In genomic region chr10:102917314-102917961, GRCh38 we compare ENCODE assay signal across 2 cellular contexts.
TF ChIP-seq lines count a peak whose summit lies in the region.

No MANE protein-coding gene starts in this region.

TF ChIP-seq in HEK293, 187 proteins besides CTCF, POLR2A, EP300 and RAD21 (continues in another document):
- TF ChIP-seq ZNF639 (tag by site-specific recombination; IDR thresholded peaks at IDR 0.05) (peak; percentile 82), ZSCAN30 (tag by site-specific recombination; IDR thresholded peaks at IDR 0.05) (peak; percentile 96; the same call in 1 of the 2 replicates), ZBTB44 (tag by site-specific recombination; IDR thresholded peaks at IDR 0.05) (no peak), ZNF223 (tag by site-specific recombination; IDR thresholded peaks at IDR 0.05) (peak; percentile 71), ZBTB21 (tag by site-specific recombination; IDR thresholded peaks at IDR 0.05) (no peak), ZNF24 (tag by site-specific recombination; IDR thresholded peaks at IDR 0.05) (0 out of 2 replicates have a peak, but pooled peaks have one; percentile 48), HOXD13 (CRISPR knock-in tag; IDR thresholded peaks at IDR 0.05; ENCODE audit: borderline replicate concordance) (no peak), SCRT2 (tag by site-specific recombination; IDR thresholded peaks at IDR 0.05) (0 out of 2 replicates have a peak, but pooled peaks have one; percentile 30), KLF16 (tag by site-specific recombination; IDR thresholded peaks at IDR 0.05) (0 out of 2 replicates have a peak, but pooled peaks have one; percentile 17), KLF10 (tag by site-specific recombination; IDR thresholded peaks at IDR 0.05) (no peak), YY2 (tag by site-specific recombination; IDR thresholded peaks at IDR 0.05) (no peak), ZNF473 (tag by site-specific recombination; IDR thresholded peaks at IDR 0.05) (no peak), TCF7L2 (IDR thresholded peaks at IDR 0.05; ENCODE audit: borderline replicate concordance, low read depth, low read length) (no peak), KLF7 (tag by site-specific recombination; IDR thresholded peaks at IDR 0.05; ENCODE audit: borderline replicate concordance) (no peak), BCL11A (tag by site-specific recombination; IDR thresholded peaks at IDR 0.05; ENCODE audit: low read depth) (peak; percentile 80; the same call in 1 of the 2 replicates), ZNF544 (tag by site-specific recombination; IDR thresholded peaks at IDR 0.05) (no peak)
- TF ChIP-seq, protein P1, sequence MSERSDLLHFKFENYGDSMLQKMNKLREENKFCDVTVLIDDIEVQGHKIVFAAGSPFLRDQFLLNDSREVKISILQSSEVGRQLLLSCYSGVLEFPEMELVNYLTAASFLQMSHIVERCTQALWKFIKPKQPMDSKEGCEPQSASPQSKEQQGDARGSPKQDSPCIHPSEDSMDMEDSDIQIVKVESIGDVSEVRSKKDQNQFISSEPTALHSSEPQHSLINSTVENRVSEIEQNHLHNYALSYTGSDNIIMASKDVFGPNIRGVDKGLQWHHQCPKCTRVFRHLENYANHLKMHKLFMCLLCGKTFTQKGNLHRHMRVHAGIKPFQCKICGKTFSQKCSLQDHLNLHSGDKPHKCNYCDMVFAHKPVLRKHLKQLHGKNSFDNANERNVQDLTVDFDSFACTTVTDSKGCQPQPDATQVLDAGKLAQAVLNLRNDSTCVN (tag by site-specific recombination; optimal IDR thresholded peaks at IDR 0.05) = peak; percentile 77
- TF ChIP-seq, protein P2, sequence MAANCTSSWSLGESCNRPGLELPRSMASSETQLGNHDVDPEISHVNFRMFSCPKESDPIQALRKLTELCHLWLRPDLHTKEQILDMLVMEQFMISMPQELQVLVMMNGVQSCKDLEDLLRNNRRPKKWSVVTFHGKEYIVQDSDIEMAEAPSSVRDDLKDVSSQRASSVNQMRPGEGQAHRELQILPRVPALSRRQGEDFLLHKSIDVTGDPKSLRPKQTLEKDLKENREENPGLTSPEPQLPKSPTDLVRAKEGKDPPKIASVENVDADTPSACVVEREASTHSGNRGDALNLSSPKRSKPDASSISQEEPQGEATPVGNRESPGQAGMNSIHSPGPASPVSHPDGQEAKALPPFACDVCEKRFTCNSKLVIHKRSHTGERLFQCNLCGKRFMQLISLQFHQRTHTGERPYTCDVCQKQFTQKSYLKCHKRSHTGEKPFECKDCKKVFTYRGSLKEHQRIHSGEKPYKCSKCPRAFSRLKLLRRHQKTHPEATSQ (tag by site-specific recombination; IDR thresholded peaks at IDR 0.05) = 0 out of 2 replicates have a peak, but pooled peaks have one; percentile 50
- TF ChIP-seq, protein P3, sequence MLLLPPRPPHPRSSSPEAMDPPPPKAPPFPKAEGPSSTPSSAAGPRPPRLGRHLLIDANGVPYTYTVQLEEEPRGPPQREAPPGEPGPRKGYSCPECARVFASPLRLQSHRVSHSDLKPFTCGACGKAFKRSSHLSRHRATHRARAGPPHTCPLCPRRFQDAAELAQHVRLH (tag by site-specific recombination; IDR thresholded peaks at IDR 0.05) = 0 out of 2 replicates have a peak, but pooled peaks have one; percentile 27
- TF ChIP-seq, protein P4, sequence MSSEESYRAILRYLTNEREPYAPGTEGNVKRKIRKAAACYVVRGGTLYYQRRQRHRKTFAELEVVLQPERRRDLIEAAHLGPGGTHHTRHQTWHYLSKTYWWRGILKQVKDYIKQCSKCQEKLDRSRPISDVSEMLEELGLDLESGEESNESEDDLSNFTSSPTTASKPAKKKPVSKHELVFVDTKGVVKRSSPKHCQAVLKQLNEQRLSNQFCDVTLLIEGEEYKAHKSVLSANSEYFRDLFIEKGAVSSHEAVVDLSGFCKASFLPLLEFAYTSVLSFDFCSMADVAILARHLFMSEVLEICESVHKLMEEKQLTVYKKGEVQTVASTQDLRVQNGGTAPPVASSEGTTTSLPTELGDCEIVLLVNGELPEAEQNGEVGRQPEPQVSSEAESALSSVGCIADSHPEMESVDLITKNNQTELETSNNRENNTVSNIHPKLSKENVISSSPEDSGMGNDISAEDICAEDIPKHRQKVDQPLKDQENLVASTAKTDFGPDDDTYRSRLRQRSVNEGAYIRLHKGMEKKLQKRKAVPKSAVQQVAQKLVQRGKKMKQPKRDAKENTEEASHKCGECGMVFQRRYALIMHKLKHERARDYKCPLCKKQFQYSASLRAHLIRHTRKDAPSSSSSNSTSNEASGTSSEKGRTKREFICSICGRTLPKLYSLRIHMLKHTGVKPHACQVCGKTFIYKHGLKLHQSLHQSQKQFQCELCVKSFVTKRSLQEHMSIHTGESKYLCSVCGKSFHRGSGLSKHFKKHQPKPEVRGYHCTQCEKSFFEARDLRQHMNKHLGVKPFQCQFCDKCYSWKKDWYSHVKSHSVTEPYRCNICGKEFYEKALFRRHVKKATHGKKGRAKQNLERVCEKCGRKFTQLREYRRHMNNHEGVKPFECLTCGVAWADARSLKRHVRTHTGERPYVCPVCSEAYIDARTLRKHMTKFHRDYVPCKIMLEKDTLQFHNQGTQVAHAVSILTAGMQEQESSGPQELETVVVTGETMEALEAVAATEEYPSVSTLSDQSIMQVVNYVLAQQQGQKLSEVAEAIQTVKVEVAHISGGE (tag by site-specific recombination; conservative IDR thresholded peaks at IDR 0.05; ENCODE audit: low read depth) = peak; percentile 45; the same call in 1 of the 2 replicates

TF ChIP-seq in GM12878, 131 proteins besides CTCF, POLR2A, EP300 and RAD21 (continues in another document):
- TF ChIP-seq STAT1 (conservative IDR thresholded peaks at IDR 0.05) = 0 out of 2 replicates have a peak, but pooled peaks have one; percentile 73
- TF ChIP-seq KLF5 (IDR thresholded peaks at IDR 0.05; ENCODE audit: partially characterized antibody) = no peak
- no peak for TF ChIP-seq PAX8 (IDR thresholded peaks at IDR 0.05)
- TF ChIP-seq, protein P5, sequence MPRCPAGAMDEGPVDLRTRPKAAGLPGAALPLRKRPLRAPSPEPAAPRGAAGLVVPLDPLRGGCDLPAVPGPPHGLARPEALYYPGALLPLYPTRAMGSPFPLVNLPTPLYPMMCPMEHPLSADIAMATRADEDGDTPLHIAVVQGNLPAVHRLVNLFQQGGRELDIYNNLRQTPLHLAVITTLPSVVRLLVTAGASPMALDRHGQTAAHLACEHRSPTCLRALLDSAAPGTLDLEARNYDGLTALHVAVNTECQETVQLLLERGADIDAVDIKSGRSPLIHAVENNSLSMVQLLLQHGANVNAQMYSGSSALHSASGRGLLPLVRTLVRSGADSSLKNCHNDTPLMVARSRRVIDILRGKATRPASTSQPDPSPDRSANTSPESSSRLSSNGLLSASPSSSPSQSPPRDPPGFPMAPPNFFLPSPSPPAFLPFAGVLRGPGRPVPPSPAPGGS (IDR thresholded peaks at IDR 0.05; ENCODE audit: borderline replicate concordance, insufficient read depth, low read depth, low read length, poor library complexity, severe bottlenecking) = no peak
- no peak for TF ChIP-seq CHD2 (IDR thresholded peaks at IDR 0.05; ENCODE audit: borderline replicate concordance, low read depth, low read length)
- TF ChIP-seq RB1 (IDR thresholded peaks at IDR 0.05; ENCODE audit: borderline replicate concordance) = peak; percentile 97
- TF ChIP-seq SUPT20H (IDR thresholded peaks at IDR 0.05; ENCODE audit: borderline replicate concordance, control insufficient read depth, low read depth, low read length) = no peak
- no peak for TF ChIP-seq CHD4 (IDR thresholded peaks at IDR 0.05)
- no peak for TF ChIP-seq HDGF (IDR thresholded peaks at IDR 0.05)
- TF ChIP-seq, protein P6, sequence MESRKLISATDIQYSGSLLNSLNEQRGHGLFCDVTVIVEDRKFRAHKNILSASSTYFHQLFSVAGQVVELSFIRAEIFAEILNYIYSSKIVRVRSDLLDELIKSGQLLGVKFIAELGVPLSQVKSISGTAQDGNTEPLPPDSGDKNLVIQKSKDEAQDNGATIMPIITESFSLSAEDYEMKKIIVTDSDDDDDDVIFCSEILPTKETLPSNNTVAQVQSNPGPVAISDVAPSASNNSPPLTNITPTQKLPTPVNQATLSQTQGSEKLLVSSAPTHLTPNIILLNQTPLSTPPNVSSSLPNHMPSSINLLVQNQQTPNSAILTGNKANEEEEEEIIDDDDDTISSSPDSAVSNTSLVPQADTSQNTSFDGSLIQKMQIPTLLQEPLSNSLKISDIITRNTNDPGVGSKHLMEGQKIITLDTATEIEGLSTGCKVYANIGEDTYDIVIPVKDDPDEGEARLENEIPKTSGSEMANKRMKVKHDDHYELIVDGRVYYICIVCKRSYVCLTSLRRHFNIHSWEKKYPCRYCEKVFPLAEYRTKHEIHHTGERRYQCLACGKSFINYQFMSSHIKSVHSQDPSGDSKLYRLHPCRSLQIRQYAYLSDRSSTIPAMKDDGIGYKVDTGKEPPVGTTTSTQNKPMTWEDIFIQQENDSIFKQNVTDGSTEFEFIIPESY (IDR thresholded peaks at IDR 0.05) = no peak
- no peak for TF ChIP-seq CBX5 (IDR thresholded peaks at IDR 0.05; ENCODE audit: low read depth)
- TF ChIP-seq STAT3 (IDR thresholded peaks at IDR 0.05; ENCODE audit: low read depth, low read length) = no peak
- no peak for TF ChIP-seq ZZZ3 (IDR thresholded peaks at IDR 0.05; ENCODE audit: control insufficient read depth, insufficient read length, low read depth)
- TF ChIP-seq IRF5 (IDR thresholded peaks at IDR 0.05; ENCODE audit: borderline replicate concordance) = no peak
- no peak for TF ChIP-seq TBL1XR1 (IDR thresholded peaks at IDR 0.05; ENCODE audit: low read depth, low read length)
- TF ChIP-seq, protein P7, sequence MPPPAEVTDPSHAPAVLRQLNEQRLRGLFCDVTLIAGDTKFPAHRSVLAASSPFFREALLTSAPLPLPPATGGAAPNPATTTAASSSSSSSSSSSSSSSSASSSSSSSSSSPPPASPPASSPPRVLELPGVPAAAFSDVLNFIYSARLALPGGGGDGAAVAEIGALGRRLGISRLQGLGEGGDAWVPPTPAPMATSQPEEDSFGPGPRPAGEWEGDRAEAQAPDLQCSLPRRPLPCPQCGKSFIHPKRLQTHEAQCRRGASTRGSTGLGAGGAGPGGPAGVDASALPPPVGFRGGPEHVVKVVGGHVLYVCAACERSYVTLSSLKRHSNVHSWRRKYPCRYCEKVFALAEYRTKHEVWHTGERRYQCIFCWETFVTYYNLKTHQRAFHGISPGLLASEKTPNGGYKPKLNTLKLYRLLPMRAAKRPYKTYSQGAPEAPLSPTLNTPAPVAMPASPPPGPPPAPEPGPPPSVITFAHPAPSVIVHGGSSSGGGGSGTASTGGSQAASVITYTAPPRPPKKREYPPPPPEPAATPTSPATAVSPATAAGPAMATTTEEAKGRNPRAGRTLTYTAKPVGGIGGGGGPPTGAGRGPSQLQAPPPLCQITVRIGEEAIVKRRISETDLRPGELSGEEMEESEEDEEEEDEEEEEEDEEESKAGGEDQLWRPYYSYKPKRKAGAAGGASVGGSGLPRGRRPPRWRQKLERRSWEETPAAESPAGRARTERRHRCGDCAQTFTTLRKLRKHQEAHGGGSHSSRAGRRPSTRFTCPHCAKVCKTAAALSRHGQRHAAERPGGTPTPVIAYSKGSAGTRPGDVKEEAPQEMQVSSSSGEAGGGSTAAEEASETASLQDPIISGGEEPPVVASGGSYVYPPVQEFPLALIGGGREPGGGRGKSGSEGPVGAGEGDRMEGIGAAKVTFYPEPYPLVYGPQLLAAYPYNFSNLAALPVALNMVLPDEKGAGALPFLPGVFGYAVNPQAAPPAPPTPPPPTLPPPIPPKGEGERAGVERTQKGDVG (CRISPR knock-in tag; IDR thresholded peaks at IDR 0.05) = no peak
- TF ChIP-seq USF2 (IDR thresholded peaks at IDR 0.05; ENCODE audit: borderline replicate concordance, low read depth, low read length) = no peak
- TF ChIP-seq MYC (IDR thresholded peaks at IDR 0.05; ENCODE audit: insufficient read depth, insufficient read length, insufficient replicate concordance, low read length, severe bottlenecking) = no peak
- no peak for TF ChIP-seq EGR1 (IDR thresholded peaks at IDR 0.05; ENCODE audit: borderline replicate concordance in 1 of 2, low read depth in 2 of 2, low read length in 2 of 2)
- TF ChIP-seq SIX5 (IDR thresholded peaks at IDR 0.05; ENCODE audit: low read depth, low read length, severe bottlenecking) = no peak
- 0 out of 2 replicates have a peak, but pooled peaks have one; percentile 47 for TF ChIP-seq TCF3 (IDR thresholded peaks at IDR 0.05; ENCODE audit: borderline replicate concordance, insufficient read depth, low read depth, low read length)
- TF ChIP-seq SKIL (IDR thresholded peaks at IDR 0.05; ENCODE audit: low read depth, poor library complexity, severe bottlenecking) = peak; percentile 33
- TF ChIP-seq ZNF207 (IDR thresholded peaks at IDR 0.05; ENCODE audit: borderline replicate concordance) = peak; percentile 90
- TF ChIP-seq FOXM1 (IDR thresholded peaks at IDR 0.05; ENCODE audit: low read depth, low read length) = 0 out of 2 replicates have a peak, but pooled peaks have one; percentile 42
